Comparison of ENCODE assay signal across 23 cellular contexts in the genomic region with DNA sequence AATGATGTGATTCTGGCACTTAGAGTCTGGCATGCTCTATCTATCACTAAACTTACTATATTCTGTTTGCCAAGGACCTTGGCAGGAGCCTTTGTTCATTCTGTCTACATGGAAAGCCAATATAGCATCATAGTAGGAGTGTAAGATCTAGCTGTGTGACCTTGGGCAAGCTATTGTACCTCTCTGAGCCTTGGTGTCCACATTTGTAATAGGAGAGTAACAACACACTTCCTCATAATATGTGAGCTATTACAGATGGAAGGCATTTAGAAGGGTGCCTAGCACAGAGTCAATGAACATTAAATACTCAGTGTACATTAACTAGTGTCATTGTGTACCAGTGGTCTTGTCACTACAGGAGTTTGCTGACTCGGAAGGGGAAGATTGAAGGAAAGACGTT.
"Had no signal": no experiment of that assay in that cellular context is flagged by ENCODE, and none has a peak within 500 bp of the region (broad histone marks: within the 10 kb centered on the region; RNA-seq: fewer than 3 reads in every experiment).

No MANE protein-coding gene starts in this region.

- H3K4me1 ChIP-seq: upper lobe of right lung had no signal

- H3K9me3 ChIP-seq: esophagus muscularis mucosa, gastrocnemius medialis, neutrophil, psoas muscle, right lobe of liver, testis, tibial nerve, upper lobe of right lung had no signal

- H3K36me3 ChIP-seq: esophagus muscularis mucosa, gastrocnemius medialis, neutrophil, right lobe of liver, tibial nerve, upper lobe of right lung had no signal

- H3K4me3 ChIP-seq: coronary artery, esophagus muscularis mucosa, gastrocnemius medialis, lung, psoas muscle, right lobe of liver, testis, tibial nerve, upper lobe of right lung had no signal

- H3K27ac ChIP-seq: coronary artery, epithelial cell of prostate, esophagus muscularis mucosa, gastrocnemius medialis, neutrophil, psoas muscle, right lobe of liver, testis, tibial nerve, upper lobe of right lung had no signal

- DNase-seq: caudate nucleus; effector memory CD8-positive, alpha-beta T cell; gastrocnemius medialis; glutamatergic neuron; immature natural killer cell; mesenchymal stem cell; midbrain; naive B cell; psoas muscle; retina; stimulated activated CD4-positive, alpha-beta T cell treated with anti-CD3 and anti-CD28 coated beads, Interleukin-2, amount 100 ng/mL, for 24 hours; stimulated activated CD4-positive, alpha-beta T cell treated with anti-CD3 and anti-CD28 coated beads, Interleukin-4, amount 100 ng/mL, for 4 hours; stimulated activated naive B cell treated with anti-CD40 and anti-IgM and Interleukin-4, amounts not matched to agents 10 μg/mL and 1 μg/mL and 100 μg/mL, for 72 hours; stimulated activated naive CD8-positive, alpha-beta T cell treated with anti-CD3 and anti-CD28 coated beads, Interleukin-15, amount 100 ng/mL, for 72 hours; testis; upper lobe of right lung had no signal

- H3K27me3 ChIP-seq: esophagus muscularis mucosa, gastrocnemius medialis, right lobe of liver, testis, tibial nerve, upper lobe of right lung had no signal

- ATAC-seq: effector memory CD8-positive, alpha-beta T cell; gastrocnemius medialis; stimulated activated naive B cell treated with anti-CD40 and anti-IgM and Interleukin-4, amounts not matched to agents 10 μg/mL and 1 μg/mL and 100 μg/mL, for 72 hours; stimulated activated naive CD8-positive, alpha-beta T cell treated with anti-CD3 and anti-CD28 coated beads, Interleukin-15, amount 100 ng/mL, for 72 hours had no signal
